ENCODE assay signal across 8 cellular contexts in the genomic region with DNA sequence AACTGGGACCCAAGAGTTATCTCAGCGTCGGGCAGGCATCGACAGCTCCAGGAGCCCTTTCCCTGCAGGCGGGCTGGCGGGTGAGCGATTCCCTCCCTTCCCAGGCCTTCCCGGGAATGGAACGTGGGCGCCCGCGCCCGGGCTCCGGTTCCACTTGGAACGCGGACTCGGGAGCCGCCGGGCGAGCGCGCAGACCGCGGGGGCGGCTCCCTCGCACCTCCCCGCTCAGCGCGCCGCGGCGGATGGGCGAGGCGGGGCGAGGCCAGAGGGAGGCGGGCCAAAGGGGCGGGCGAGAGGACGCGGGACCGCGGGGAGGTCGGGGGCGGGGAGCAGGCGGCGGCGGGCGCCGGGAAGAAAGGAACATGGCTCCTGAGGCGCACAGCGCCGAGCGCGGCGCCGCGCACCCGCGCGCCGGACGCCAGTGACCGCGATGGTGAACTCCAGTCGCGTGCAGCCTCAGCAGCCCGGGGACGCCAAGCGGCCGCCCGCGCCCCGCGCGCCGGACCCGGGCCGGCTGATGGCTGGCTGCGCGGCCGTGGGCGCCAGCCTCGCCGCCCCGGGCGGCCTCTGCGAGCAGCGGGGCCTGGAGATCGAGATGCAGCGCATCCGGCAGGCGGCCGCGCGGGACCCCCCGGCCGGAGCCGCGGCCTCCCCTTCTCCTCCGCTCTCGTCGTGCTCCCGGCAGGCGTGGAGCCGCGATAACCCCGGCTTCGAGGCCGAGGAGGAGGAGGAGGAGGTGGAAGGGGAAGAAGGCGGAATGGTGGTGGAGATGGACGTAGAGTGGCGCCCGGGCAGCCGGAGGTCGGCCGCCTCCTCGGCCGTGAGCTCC. TPM values are rescaled to one million over a fixed set of nuclear protein-coding genes. Genes with fewer than 3 reads are reported as not detected.
DNase-seq lines count a peak whose midpoint lies in the region; ATAC-seq and TF ChIP-seq lines count a peak whose summit lies in the region.

A gene (plus strand): TSS at position 332 of the 829 bp plus-strand sequence. CDS start 99 bp downstream, at position 431.

- H3K4me3 Mint-ChIP-seq in mesothelial cell of epicardium = peak within 1 kb of the TSS; percentile 83

- H3K4me3 ChIP-seq in BLaER1 = peak within 1 kb of the TSS; percentile 99

- no peak for TF ChIP-seq CTCF in mesothelial cell of epicardium (IDR thresholded peaks at IDR 0.05; ENCODE audit: unreplicated experiment)

- H3K27ac Mint-ChIP-seq in mesothelial cell of epicardium = peak within 1 kb of the TSS; percentile 94

- H4K20me1 ChIP-seq in BLaER1 = peaks cover 45% of the 10 kb centered on the region

- H3K9me3 Mint-ChIP-seq in mesothelial cell of epicardium = no peaks in the 10 kb centered on the region

- H3K36me3 Mint-ChIP-seq in mesothelial cell of epicardium = no peaks in the 10 kb centered on the region

- H3K27ac ChIP-seq in BLaER1 = peak within 1 kb of the TSS; percentile 96

- H3K4me1 Mint-ChIP-seq in mesothelial cell of epicardium = peaks cover 46% of the 10 kb centered on the region

- no peaks in the 10 kb centered on the region; the same call in 1 of the 2 replicates for H3K27me3 ChIP-seq in BLaER1

- DNase-seq in NOMO-1 (lab: John Stamatoyannopoulos, UW; ENCODE audit: unreplicated experiment in 2 of 2) (peak; percentile 52 to 77), mesothelial cell of epicardium (ENCODE audit: low spot score in 2 of 2, unreplicated experiment in 2 of 2) (peak; percentile 68 to 78)
- peak; percentile 7 for DNase-seq in activated CD8-positive, alpha-beta memory T cell treated with anti-CD3 and anti-CD28 coated beads, Interleukin-2, amount 50 U/mL, for 1 hour (ENCODE audit: extremely low read depth)
- peak; percentile 71 to 75 for DNase-seq in stimulated activated CD8-positive, alpha-beta memory T cell treated with anti-CD3 and anti-CD28 coated beads, Interleukin-15, amount 100 ng/mL, for 48 hours (ENCODE audit: low read depth in 2 of 2)

- ATAC-seq in GM19035 (IDR thresholded peaks at IDR 0.05; ENCODE audit: unreplicated experiment) (peak; percentile 88), HG03280 (IDR thresholded peaks at IDR 0.05; ENCODE audit: unreplicated experiment) (peak; percentile 88)

- in situ Hi-C loops in endometrial microvascular endothelial cells (cut with HindIII; ENCODE audit: inconsistent ontology term, low pct_unique_long_range_greater_than_20kb, low sequenced_read_pairs) = no loop called here

- peak within 1 kb of the TSS; percentile 96 for H3K4me2 ChIP-seq in BLaER1

- H3K4me1 ChIP-seq in BLaER1 = peaks cover 41% of the 10 kb centered on the region

- H3K9me3 ChIP-seq in BLaER1 = peaks cover 3% of the 10 kb centered on the region; the same call in 1 of the 2 replicates

- H3K36me3 ChIP-seq in BLaER1 = no peaks in the 10 kb centered on the region

- H3K9ac ChIP-seq in BLaER1 = peak within 1 kb of the TSS; percentile 96

- H3K27me3 Mint-ChIP-seq in mesothelial cell of epicardium (ENCODE audit: low read depth) = peaks cover 7% of the 10 kb centered on the region

RNA-seq across cellular contexts. Expression of the gene that starts here (rescaled TPM):
- total RNA-seq in endometrial microvascular endothelial cells (ENCODE audit: inconsistent ontology term) = 17.4 TPM
- 63.3 to 65.7 TPM (median 65.5 TPM) in 3 replicates for total RNA-seq in mesothelial cell of epicardium

Comparison
In these comparisons a context has a peak if more than half of its experiments do, and no peak if none do; other contexts are left out.
1. Peak in every context shown above with its lines: DNase-seq, ATAC-seq, H3K4me3 ChIP-seq and H3K27ac ChIP-seq.
2. DNase-seq: peak in every context shown above with its lines; median percentile 73 in mesothelial cell of epicardium; 73 in stimulated activated CD8-positive, alpha-beta memory T cell treated with anti-CD3 and anti-CD28 coated beads, Interleukin-15, amount 100 ng/mL, for 48 hours; 64 in NOMO-1; 7 in activated CD8-positive, alpha-beta memory T cell treated with anti-CD3 and anti-CD28 coated beads, Interleukin-2, amount 50 U/mL, for 1 hour.